1 cellular context compared by ENCODE assay signal in the genomic region with DNA sequence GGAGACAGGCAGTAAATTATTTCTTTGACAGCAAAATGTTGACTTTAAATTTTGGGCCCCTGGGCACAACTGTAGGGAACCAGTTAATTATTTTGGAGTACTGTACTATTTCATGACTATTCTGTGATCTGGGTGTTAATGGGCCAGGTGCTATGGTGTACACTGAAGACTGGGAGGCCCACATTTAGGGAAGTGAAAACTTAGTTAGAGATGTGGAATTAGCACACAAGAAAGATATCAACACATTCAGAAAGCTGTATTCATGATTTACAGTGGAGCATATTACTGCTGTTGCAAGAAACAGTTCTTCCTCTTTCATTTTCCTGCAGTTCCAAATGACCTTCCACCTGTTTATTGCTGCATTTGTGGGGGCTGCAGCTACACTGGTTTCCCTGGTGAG.
TF ChIP-seq lines count a peak whose summit lies in the region.

No MANE protein-coding gene starts in this region.

TF ChIP-seq in GM12878, 131 proteins besides CTCF, POLR2A, EP300 and RAD21 (continued from another document):
- no peak for TF ChIP-seq FOXM1 (IDR thresholded peaks at IDR 0.05; ENCODE audit: low read depth, low read length)
- TF ChIP-seq HDGF (IDR thresholded peaks at IDR 0.05) = no peak
- TF ChIP-seq, protein P1, sequence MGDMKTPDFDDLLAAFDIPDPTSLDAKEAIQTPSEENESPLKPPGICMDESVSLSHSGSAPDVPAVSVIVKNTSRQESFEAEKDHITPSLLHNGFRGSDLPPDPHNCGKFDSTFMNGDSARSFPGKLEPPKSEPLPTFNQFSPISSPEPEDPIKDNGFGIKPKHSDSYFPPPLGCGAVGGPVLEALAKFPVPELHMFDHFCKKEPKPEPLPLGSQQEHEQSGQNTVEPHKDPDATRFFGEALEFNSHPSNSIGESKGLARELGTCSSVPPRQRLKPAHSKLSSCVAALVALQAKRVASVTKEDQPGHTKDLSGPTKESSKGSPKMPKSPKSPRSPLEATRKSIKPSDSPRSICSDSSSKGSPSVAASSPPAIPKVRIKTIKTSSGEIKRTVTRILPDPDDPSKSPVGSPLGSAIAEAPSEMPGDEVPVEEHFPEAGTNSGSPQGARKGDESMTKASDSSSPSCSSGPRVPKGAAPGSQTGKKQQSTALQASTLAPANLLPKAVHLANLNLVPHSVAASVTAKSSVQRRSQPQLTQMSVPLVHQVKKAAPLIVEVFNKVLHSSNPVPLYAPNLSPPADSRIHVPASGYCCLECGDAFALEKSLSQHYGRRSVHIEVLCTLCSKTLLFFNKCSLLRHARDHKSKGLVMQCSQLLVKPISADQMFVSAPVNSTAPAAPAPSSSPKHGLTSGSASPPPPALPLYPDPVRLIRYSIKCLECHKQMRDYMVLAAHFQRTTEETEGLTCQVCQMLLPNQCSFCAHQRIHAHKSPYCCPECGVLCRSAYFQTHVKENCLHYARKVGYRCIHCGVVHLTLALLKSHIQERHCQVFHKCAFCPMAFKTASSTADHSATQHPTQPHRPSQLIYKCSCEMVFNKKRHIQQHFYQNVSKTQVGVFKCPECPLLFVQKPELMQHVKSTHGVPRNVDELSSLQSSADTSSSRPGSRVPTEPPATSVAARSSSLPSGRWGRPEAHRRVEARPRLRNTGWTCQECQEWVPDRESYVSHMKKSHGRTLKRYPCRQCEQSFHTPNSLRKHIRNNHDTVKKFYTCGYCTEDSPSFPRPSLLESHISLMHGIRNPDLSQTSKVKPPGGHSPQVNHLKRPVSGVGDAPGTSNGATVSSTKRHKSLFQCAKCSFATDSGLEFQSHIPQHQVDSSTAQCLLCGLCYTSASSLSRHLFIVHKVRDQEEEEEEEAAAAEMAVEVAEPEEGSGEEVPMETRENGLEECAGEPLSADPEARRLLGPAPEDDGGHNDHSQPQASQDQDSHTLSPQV (IDR thresholded peaks at IDR 0.05) = no peak
- TF ChIP-seq SPI1 (IDR thresholded peaks at IDR 0.05; ENCODE audit: borderline replicate concordance, insufficient read depth, low read depth, low read length) = peak; percentile 85
- TF ChIP-seq, protein P2, sequence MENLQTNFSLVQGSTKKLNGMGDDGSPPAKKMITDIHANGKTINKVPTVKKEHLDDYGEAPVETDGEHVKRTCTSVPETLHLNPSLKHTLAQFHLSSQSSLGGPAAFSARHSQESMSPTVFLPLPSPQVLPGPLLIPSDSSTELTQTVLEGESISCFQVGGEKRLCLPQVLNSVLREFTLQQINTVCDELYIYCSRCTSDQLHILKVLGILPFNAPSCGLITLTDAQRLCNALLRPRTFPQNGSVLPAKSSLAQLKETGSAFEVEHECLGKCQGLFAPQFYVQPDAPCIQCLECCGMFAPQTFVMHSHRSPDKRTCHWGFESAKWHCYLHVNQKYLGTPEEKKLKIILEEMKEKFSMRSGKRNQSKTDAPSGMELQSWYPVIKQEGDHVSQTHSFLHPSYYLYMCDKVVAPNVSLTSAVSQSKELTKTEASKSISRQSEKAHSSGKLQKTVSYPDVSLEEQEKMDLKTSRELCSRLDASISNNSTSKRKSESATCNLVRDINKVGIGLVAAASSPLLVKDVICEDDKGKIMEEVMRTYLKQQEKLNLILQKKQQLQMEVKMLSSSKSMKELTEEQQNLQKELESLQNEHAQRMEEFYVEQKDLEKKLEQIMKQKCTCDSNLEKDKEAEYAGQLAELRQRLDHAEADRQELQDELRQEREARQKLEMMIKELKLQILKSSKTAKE (IDR thresholded peaks at IDR 0.05; ENCODE audit: low read depth, poor library complexity, severe bottlenecking) = no peak
- no peak for TF ChIP-seq IRF4 (IDR thresholded peaks at IDR 0.05; ENCODE audit: low read depth, low read length)
- TF ChIP-seq SIN3A (IDR thresholded peaks at IDR 0.05; ENCODE audit: low read depth, low read length) = no peak
- no peak for TF ChIP-seq LARP7 (IDR thresholded peaks at IDR 0.05)
- no peak for TF ChIP-seq HDAC6 (IDR thresholded peaks at IDR 0.05; ENCODE audit: unreplicated experiment)
- no peak for TF ChIP-seq HDAC2 (IDR thresholded peaks at IDR 0.05)
- TF ChIP-seq, protein P3, sequence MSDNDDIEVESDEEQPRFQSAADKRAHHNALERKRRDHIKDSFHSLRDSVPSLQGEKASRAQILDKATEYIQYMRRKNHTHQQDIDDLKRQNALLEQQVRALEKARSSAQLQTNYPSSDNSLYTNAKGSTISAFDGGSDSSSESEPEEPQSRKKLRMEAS (IDR thresholded peaks at IDR 0.05; ENCODE audit: low read depth, low read length) = no peak
- TF ChIP-seq DPF2 (IDR thresholded peaks at IDR 0.05) = 0 out of 2 replicates have a peak, but pooled peaks have one; percentile 31
- peak; percentile 36 to 43; a peak in 2 of 4 replicates for TF ChIP-seq IKZF2 (IDR thresholded peaks at IDR 0.05)
- TF ChIP-seq, protein P4, sequence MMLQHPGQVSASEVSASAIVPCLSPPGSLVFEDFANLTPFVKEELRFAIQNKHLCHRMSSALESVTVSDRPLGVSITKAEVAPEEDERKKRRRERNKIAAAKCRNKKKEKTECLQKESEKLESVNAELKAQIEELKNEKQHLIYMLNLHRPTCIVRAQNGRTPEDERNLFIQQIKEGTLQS (IDR thresholded peaks at IDR 0.05; ENCODE audit: borderline replicate concordance, extremely low read depth, low read depth, low read length) = no peak
- TF ChIP-seq, protein P5, sequence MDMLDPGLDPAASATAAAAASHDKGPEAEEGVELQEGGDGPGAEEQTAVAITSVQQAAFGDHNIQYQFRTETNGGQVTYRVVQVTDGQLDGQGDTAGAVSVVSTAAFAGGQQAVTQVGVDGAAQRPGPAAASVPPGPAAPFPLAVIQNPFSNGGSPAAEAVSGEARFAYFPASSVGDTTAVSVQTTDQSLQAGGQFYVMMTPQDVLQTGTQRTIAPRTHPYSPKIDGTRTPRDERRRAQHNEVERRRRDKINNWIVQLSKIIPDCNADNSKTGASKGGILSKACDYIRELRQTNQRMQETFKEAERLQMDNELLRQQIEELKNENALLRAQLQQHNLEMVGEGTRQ (IDR thresholded peaks at IDR 0.05; ENCODE audit: borderline replicate concordance, low read depth, low read length) = no peak
- TF ChIP-seq, protein P6, sequence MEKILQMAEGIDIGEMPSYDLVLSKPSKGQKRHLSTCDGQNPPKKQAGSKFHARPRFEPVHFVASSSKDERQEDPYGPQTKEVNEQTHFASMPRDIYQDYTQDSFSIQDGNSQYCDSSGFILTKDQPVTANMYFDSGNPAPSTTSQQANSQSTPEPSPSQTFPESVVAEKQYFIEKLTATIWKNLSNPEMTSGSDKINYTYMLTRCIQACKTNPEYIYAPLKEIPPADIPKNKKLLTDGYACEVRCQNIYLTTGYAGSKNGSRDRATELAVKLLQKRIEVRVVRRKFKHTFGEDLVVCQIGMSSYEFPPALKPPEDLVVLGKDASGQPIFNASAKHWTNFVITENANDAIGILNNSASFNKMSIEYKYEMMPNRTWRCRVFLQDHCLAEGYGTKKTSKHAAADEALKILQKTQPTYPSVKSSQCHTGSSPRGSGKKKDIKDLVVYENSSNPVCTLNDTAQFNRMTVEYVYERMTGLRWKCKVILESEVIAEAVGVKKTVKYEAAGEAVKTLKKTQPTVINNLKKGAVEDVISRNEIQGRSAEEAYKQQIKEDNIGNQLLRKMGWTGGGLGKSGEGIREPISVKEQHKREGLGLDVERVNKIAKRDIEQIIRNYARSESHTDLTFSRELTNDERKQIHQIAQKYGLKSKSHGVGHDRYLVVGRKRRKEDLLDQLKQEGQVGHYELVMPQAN (conservative IDR thresholded peaks at IDR 0.05) = no peak
- no peak for TF ChIP-seq BACH1 (IDR thresholded peaks at IDR 0.05; ENCODE audit: borderline replicate concordance)
- no peak for TF ChIP-seq ZBED1 (IDR thresholded peaks at IDR 0.05; ENCODE audit: borderline replicate concordance)
